ENCODE assay signal across 15 cellular contexts in the genomic region with DNA sequence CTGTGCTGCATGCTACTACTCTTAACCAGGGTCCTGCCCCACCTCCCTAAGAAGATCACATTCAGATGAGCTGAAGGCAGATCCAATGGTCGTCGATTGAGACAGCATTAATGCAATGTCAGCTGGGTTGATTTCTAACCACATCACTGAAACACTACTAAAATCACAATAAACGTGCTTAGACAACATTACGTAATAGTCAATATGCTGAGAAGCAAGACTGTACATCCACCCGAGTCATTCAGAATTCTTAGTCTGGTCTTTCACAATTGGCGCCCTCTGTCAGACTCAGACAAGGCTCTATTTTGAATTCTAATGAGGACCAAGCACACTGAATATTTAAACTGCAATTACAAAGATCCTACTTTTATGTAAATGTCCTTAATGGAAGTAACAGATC.
DNase-seq lines count a peak whose midpoint lies in the region; ATAC-seq, FAIRE-seq and TF ChIP-seq lines count a peak whose summit lies in the region.
"Had no signal": no experiment of that assay in that cellular context is flagged by ENCODE, and none has a peak within 500 bp of the region (broad histone marks: within the 10 kb centered on the region; RNA-seq: fewer than 3 reads in every experiment).

No MANE protein-coding gene starts in this region.

- POLR2A ChIA-PET in A549 (lab: Yijun Ruan, JAX): interaction anchor here (0.7 kb wide), 1 partner anchor 9 kb away, joined by 7 read pairs; no protein-coding TSS in a partner anchor

- H3K4me1 ChIP-seq in A549 (peaks cover 49% of the 10 kb centered on the region), RWPE2 (ENCODE audit: insufficient read depth, poor library complexity, severe bottlenecking) (peaks cover 14% of the 10 kb centered on the region), Peyer's patch (no peaks in the 10 kb centered on the region)

- TF ChIP-seq RAD21 in A549 (conservative IDR thresholded peaks at IDR 0.05 in 1 of 2, IDR thresholded peaks at IDR 0.05 in 1 of 2): no peak

- H3K27me3 ChIP-seq in RWPE2 (ENCODE audit: insufficient read depth, poor library complexity, severe bottlenecking) (no peaks in the 10 kb centered on the region), Peyer's patch (no peaks in the 10 kb centered on the region)
- H3K27me3 ChIP-seq: cardiac muscle cell, upper lobe of right lung had no signal

- no peak for TF ChIP-seq POLR2A in A549 (IDR thresholded peaks at IDR 0.05; ENCODE audit: low read length)
- no peak for TF ChIP-seq POLR2A in Peyer's patch (IDR thresholded peaks at IDR 0.05)

- no peak for FAIRE-seq in A549 (lab: Jason Lieb, UNC)

- peak overlapping the region; percentile 61 for H3K4me2 ChIP-seq in A549

- H3K27ac Mint-ChIP-seq in endothelial cell (ENCODE audit: unreplicated experiment): no peak overlapping the region
- H3K27ac Mint-ChIP-seq: activated CD8-positive, alpha-beta memory T cell treated with anti-CD3 and anti-CD28 coated beads, Interleukin-2, amount 10 ng/mL, durations not matched to agents 7 days and 5 days; T-helper 1 cell treated with Interleukin-12 subunit alpha and Interleukin-12 subunit beta and Interleukin-4 antibody, amounts not matched to agents 30 μg/mL and 1 μg/mL, for 36 hours had no signal

- no peaks in the 10 kb centered on the region for H3K27me3 Mint-ChIP-seq in endothelial cell (ENCODE audit: unreplicated experiment)
- H3K27me3 Mint-ChIP-seq: activated CD8-positive, alpha-beta memory T cell treated with anti-CD3 and anti-CD28 coated beads, Interleukin-2, amount 10 ng/mL, durations not matched to agents 7 days and 5 days had no signal

- no peak overlapping the region for H3K4me3 Mint-ChIP-seq in endothelial cell (ENCODE audit: unreplicated experiment)
- H3K4me3 Mint-ChIP-seq: activated CD8-positive, alpha-beta memory T cell treated with anti-CD3 and anti-CD28 coated beads, Interleukin-2, amount 10 ng/mL, durations not matched to agents 7 days and 5 days; T-helper 1 cell treated with Interleukin-12 subunit alpha and Interleukin-12 subunit beta and Interleukin-4 antibody, amounts not matched to agents 30 μg/mL and 1 μg/mL, for 36 hours had no signal

- 67% methylated on average over 6 of the region's 6 CpGs for WGBS in A549 (ENCODE audit: missing lambda C conversion rate)

- H3K36me3 ChIP-seq in RWPE2 (ENCODE audit: low read depth) (no peaks in the 10 kb centered on the region), Peyer's patch (no peaks in the 10 kb centered on the region)
- H3K36me3 ChIP-seq: cardiac muscle cell, upper lobe of right lung had no signal

- no peaks in the 10 kb centered on the region for H3K36me3 Mint-ChIP-seq in endothelial cell (ENCODE audit: low read depth, unreplicated experiment)

- no peaks in the 10 kb centered on the region for H3K9me3 Mint-ChIP-seq in endothelial cell (ENCODE audit: unreplicated experiment)
- H3K9me3 Mint-ChIP-seq: T-helper 1 cell treated with Interleukin-12 subunit alpha and Interleukin-12 subunit beta and Interleukin-4 antibody, amounts not matched to agents 30 μg/mL and 1 μg/mL, for 36 hours had no signal

- H3K27ac ChIP-seq in A549 (peak overlapping the region; percentile 41 to 62), RWPE2 (ENCODE audit: poor library complexity, severe bottlenecking) (peak overlapping the region; percentile 57), Peyer's patch (no peak overlapping the region)
- H3K27ac ChIP-seq: C4-2B, cardiac muscle cell, upper lobe of right lung had no signal

- peaks cover 11% of the 10 kb centered on the region for H3K4me1 Mint-ChIP-seq in endothelial cell (ENCODE audit: unreplicated experiment)

- ATAC-seq in A549 (peak; percentile 39 to 42; a peak in 5 of 6 replicates), RWPE2 (ENCODE audit: low read depth) (no peak)
- ATAC-seq: activated CD8-positive, alpha-beta memory T cell treated with anti-CD3 and anti-CD28 coated beads, Interleukin-2, amount 10 ng/mL, durations not matched to agents 7 days and 5 days had no signal

- H3K4me3 ChIP-seq in A549 (no peak overlapping the region), RWPE2 (ENCODE audit: severe bottlenecking) (no peak overlapping the region), Peyer's patch (no peak overlapping the region)
- H3K4me3 ChIP-seq: cardiac muscle cell, lung, upper lobe of right lung had no signal

- DNase-seq in A549 (ENCODE audit: low read depth in 1 of 2, low spot score in 1 of 2) (peak in 1 of 2 experiments; percentile 38), HT1080 (ENCODE audit: low read depth) (peak; percentile 18), RWPE2 (ENCODE audit: low spot score) (no peak), inferior parietal cortex (ENCODE audit: extremely low spot score) (peak; percentile 13), endothelial cell (ENCODE audit: low spot score) (no peak), Peyer's patch (no peak), HUDEP-2 (lab: John Stamatoyannopoulos, UW; ENCODE audit: unreplicated experiment in 76 of 76) (no peak), CD1c-positive myeloid dendritic cell (ENCODE audit: extremely low spot score) (no peak)
- DNase-seq: activated CD8-positive, alpha-beta memory T cell treated with anti-CD3 and anti-CD28 coated beads, Interleukin-2, amount 10 ng/mL, durations not matched to agents 7 days and 5 days; right cardiac atrium; upper lobe of right lung had no signal

- TF ChIP-seq EP300 in A549 (IDR thresholded peaks at IDR 0.05): no peak

- TF ChIP-seq CTCF in A549 (IDR thresholded peaks at IDR 0.05) (0 out of 3 replicates have a peak, but pooled peaks have one; percentile 7), RWPE2 (IDR thresholded peaks at IDR 0.05; ENCODE audit: poor library complexity, severe bottlenecking) (no peak), endothelial cell (IDR thresholded peaks at IDR 0.05; ENCODE audit: unreplicated experiment) (no peak), Peyer's patch (IDR thresholded peaks at IDR 0.05) (no peak)

- H3K9me3 ChIP-seq in A549: no peaks in the 10 kb centered on the region
- H3K9me3 ChIP-seq in RWPE2 (ENCODE audit: severe bottlenecking): no peaks in the 10 kb centered on the region
- no peaks in the 10 kb centered on the region for H3K9me3 ChIP-seq in Peyer's patch
- H3K9me3 ChIP-seq: upper lobe of right lung had no signal

- CTCF ChIA-PET in A549 (lab: Yijun Ruan, JAX): interaction anchor here (0.6 to 5.5 kb wide), 3 partner anchors 11 to 296 kb away, joined by 3 to 28 read pairs (median 5); no protein-coding TSS in a partner anchor

TF ChIP-seq in A549, 52 proteins besides CTCF, POLR2A, EP300 and RAD21:
- TF ChIP-seq MAFK (IDR thresholded peaks at IDR 0.05; ENCODE audit: partially characterized antibody): peak; percentile 71
- no peak for TF ChIP-seq NPAS2 (CRISPR knock-in tag; IDR thresholded peaks at IDR 0.05; ENCODE audit: borderline replicate concordance)
- TF ChIP-seq RCOR1 (IDR thresholded peaks at IDR 0.05; ENCODE audit: low read depth, low read length): no peak
- TF ChIP-seq JUN (IDR thresholded peaks at IDR 0.05): peak in 1 of 2 experiments; percentile 10; a peak in 1 of 5 replicates
- TF ChIP-seq ZNF302 (CRISPR knock-in tag; IDR thresholded peaks at IDR 0.05): no peak
- no peak for TF ChIP-seq ZFP36 (IDR thresholded peaks at IDR 0.05; ENCODE audit: borderline replicate concordance, partially characterized antibody)
- TF ChIP-seq CBX8 (IDR thresholded peaks at IDR 0.05): no peak
- peak; percentile 41 to 75 for TF ChIP-seq CEBPB (IDR thresholded peaks at IDR 0.05)

Comparison
In these comparisons a context has a peak if more than half of its experiments do, and no peak if none do; other contexts are left out.
1. DNase-seq: peak in HT1080 (single experiment) and inferior parietal cortex (single experiment); none in RWPE2 (single experiment), endothelial cell (single experiment), Peyer's patch (0 of 3), HUDEP-2 (0 of 76) and CD1c-positive myeloid dendritic cell (single experiment).
2. H3K27ac ChIP-seq: peak in A549 (2 of 2) and RWPE2 (single experiment); none in Peyer's patch (0 of 4).